10 cellular contexts compared by ENCODE assay signal in genomic region chr22:24245584-24246561, GRCh38. TPM values are rescaled to one million over a fixed set of nuclear protein-coding genes. Genes with fewer than 3 reads are reported as not detected.
A peak's percentile ranks its signal among the peaks of the same experiment; 100 is the strongest.
DNase-seq lines count a peak whose midpoint lies in the region; TF ChIP-seq lines count a peak whose summit lies in the region.
"Not testable (repeated sequence)": the region's sequence is repeated elsewhere in the genome, so short reads cannot be mapped to it uniquely, and the experiment has no call there.
"Had no signal": no experiment of that assay in that cellular context is flagged by ENCODE, and none has a peak within 500 bp of the region (broad histone marks: within the 10 kb centered on the region; RNA-seq: fewer than 3 reads in every experiment).

No MANE protein-coding gene starts in this region.

- not testable (repeated sequence) for H3K27me3 Mint-ChIP-seq in brain

- H3K9ac ChIP-seq in fibroblast of lung (ENCODE audit: insufficient read depth, low read length) (peak overlapping the region; percentile 16), skeletal muscle satellite cell (ENCODE audit: low read depth, low read length) (peak overlapping the region; percentile 88)
- not testable (repeated sequence) for H3K9ac ChIP-seq in mucosa of rectum (ENCODE audit: low read depth in 1 of 2, low read length in 2 of 2)

- H2AFZ ChIP-seq in fibroblast of lung (ENCODE audit: low read length); hepatocyte: not testable (repeated sequence)

- H3K27me3 ChIP-seq in SJCRH30; fibroblast of lung (ENCODE audit: control insufficient read depth, insufficient read depth, low read length); hepatocyte; mucosa of rectum (ENCODE audit: control insufficient read depth in 2 of 2, insufficient read depth in 2 of 2, low read length in 2 of 2); skeletal muscle satellite cell (ENCODE audit: control insufficient read depth, insufficient read depth, low read length): not testable (repeated sequence)

- not testable (repeated sequence) for H3K9me3 Mint-ChIP-seq in brain

- H3K4me1 Mint-ChIP-seq in brain = peaks cover 37% of the 10 kb centered on the region

- TF ChIP-seq CTCF in brain (conservative IDR thresholded peaks at IDR 0.05); fibroblast of lung (conservative IDR thresholded peaks at IDR 0.05 in 1 of 2, IDR thresholded peaks at IDR 0.05 in 1 of 2; ENCODE audit: low read depth in 1 of 2, low read length in 2 of 2); hepatocyte (IDR thresholded peaks at IDR 0.05; ENCODE audit: poor library complexity): not testable (repeated sequence)

- not testable (repeated sequence) for H3K27ac ChIP-seq in SJCRH30
- H3K27ac ChIP-seq in fibroblast of lung (ENCODE audit: insufficient read depth, low read length) (peak overlapping the region; percentile 72), hepatocyte (peak overlapping the region; percentile 85), mucosa of rectum (ENCODE audit: low read depth in 2 of 2, low read length in 2 of 2) (peak overlapping the region; percentile 48 to 65)

- H3K36me3 Mint-ChIP-seq in brain = not testable (repeated sequence)

- H3K36me3 ChIP-seq in SJCRH30; fibroblast of lung (ENCODE audit: control insufficient read depth, insufficient read depth, low read length); hepatocyte (replicated peaks; ENCODE audit: insufficient read depth, low read depth); mucosa of rectum (ENCODE audit: control insufficient read depth in 2 of 2, insufficient read depth in 2 of 2, low read length in 2 of 2); skeletal muscle satellite cell (ENCODE audit: insufficient read depth, low read length): not testable (repeated sequence)

- H4K20me1 ChIP-seq in fibroblast of lung (ENCODE audit: control insufficient read depth, extremely low read depth, insufficient read depth, low read length); hepatocyte (ENCODE audit: insufficient read depth, poor library complexity, severe bottlenecking): not testable (repeated sequence)

- H3K79me2 ChIP-seq in fibroblast of lung (ENCODE audit: control insufficient read depth, insufficient read depth, low read length); hepatocyte: not testable (repeated sequence)

- H3K4me3 ChIP-seq in SJCRH30 = peak overlapping the region; percentile 54
- not testable (repeated sequence) for H3K4me3 ChIP-seq in fibroblast of lung (replicated peaks in 1 of 4; ENCODE audit: control extremely low read depth in 1 of 4, insufficient read depth in 1 of 4, low read depth in 3 of 4, low read length in 4 of 4); hepatocyte; mucosa of rectum (ENCODE audit: low read length in 2 of 2)
- peak overlapping the region; percentile 72 for H3K4me3 ChIP-seq in skeletal muscle satellite cell (ENCODE audit: low read length)

- not testable (repeated sequence) for H3K9me2 ChIP-seq in hepatocyte (replicated peaks; ENCODE audit: insufficient read depth)

- not testable (repeated sequence) for H3K4me2 ChIP-seq in fibroblast of lung (ENCODE audit: extremely low read depth, insufficient read depth, low read length)
- H3K4me2 ChIP-seq in hepatocyte (peak overlapping the region; percentile 63), skeletal muscle satellite cell (ENCODE audit: low read length) (peak overlapping the region; percentile 92)

- H3K4me3 Mint-ChIP-seq in brain = not testable (repeated sequence)

- not testable (repeated sequence) for H3K9me3 ChIP-seq in SJCRH30 (replicated peaks); fibroblast of lung (ENCODE audit: control insufficient read depth, insufficient read depth, low read depth, low read length); hepatocyte (ENCODE audit: low read depth); mucosa of rectum (ENCODE audit: control insufficient read depth in 2 of 2, low read length in 2 of 2); skeletal muscle satellite cell (replicated peaks; ENCODE audit: low read length)

- H3K4me1 ChIP-seq in SJCRH30 (peaks cover 28% of the 10 kb centered on the region), fibroblast of lung (ENCODE audit: control insufficient read depth, extremely low read depth, insufficient read depth, low read length) (peaks cover 26% of the 10 kb centered on the region), hepatocyte (ENCODE audit: insufficient read depth) (peaks cover 42% of the 10 kb centered on the region), mucosa of rectum (ENCODE audit: control insufficient read depth in 2 of 2, insufficient read depth in 2 of 2, low read length in 2 of 2) (peaks cover 11 to 12% of the 10 kb centered on the region in 2 donors), skeletal muscle satellite cell (ENCODE audit: control insufficient read depth, insufficient read depth, low read length) (peaks cover 53% of the 10 kb centered on the region)

- WGBS in hepatocyte (ENCODE audit: low lambda C conversion rate, missing lambda C conversion rate) = 63% methylated on average over 18 of the region's 18 CpGs

- peak overlapping the region in 3 of 5 experiments; percentile 35 to 88 (median 76) for H3K27ac Mint-ChIP-seq in brain

- DNase-seq in D341Med (ENCODE audit: low spot score) (peak; percentile 52), SJCRH30 (peak; percentile 53 to 56), fibroblast of lung (ENCODE audit: low read depth in 2 of 2) (peak; percentile 72 to 80), hepatocyte (ENCODE audit: low spot score) (peak; percentile 49), ureter (ENCODE audit: low spot score) (peak; percentile 67)

RNA-seq across cellular contexts. Expression of gene GGT5, which starts 1.0 kb away (rescaled TPM):
- total RNA-seq in SJCRH30 (2014; rRNA removed; shearing (Covaris generic)) = 0.91 and 2.0 TPM in 2 replicates
- polyA plus RNA-seq in brain (ENCODE audit: insufficient read depth, low read depth, low replicate concordance) (45.0 TPM), fibroblast of lung (2.0 and 9.1 TPM in 2 replicates), hepatocyte (47.4 and 56.5 TPM in 2 replicates)
- total RNA-seq in fibroblast of lung (under 0.01 and 0.51 TPM in 2 replicates), hepatocyte (5.8 and 9.8 TPM in 2 replicates), ureter (58.2 TPM)
- 0.99 and 7.3 TPM in 2 replicates for polyA plus RNA-seq in fibroblast of lung (2012)
- 7.0 and 92.0 TPM in 2 replicates for polyA minus RNA-seq in fibroblast of lung (ENCODE audit: low replicate concordance)
- total RNA-seq in skeletal muscle satellite cell (2012; rRNA removed) = 21.5 and 30.1 TPM in 2 replicates
- total RNA-seq: activated T-helper 1 cell treated with anti-CD3 and anti-CD28 coated beads, Interleukin-12 subunit alpha, Interleukin-12 subunit beta, Interleukin-2, Interleukin-4 antibody, amounts not matched to agents 30 ng/mL and 10 ng/mL and 1 ng/mL, durations not matched to agents 14 hours and 24 hours and 36 hours had no signal
- polyA plus RNA-seq: naive thymus-derived CD8-positive, alpha-beta T cell had no signal

RNA-seq across cellular contexts. Expression of gene SPECC1L, which starts 24.8 kb away (rescaled TPM):
- 39.7 and 41.3 TPM in 2 replicates for total RNA-seq in SJCRH30 (2014; rRNA removed; shearing (Covaris generic))
- polyA plus RNA-seq in brain (ENCODE audit: insufficient read depth, low read depth, low replicate concordance) (38.0 TPM), fibroblast of lung (28.4 and 40.3 TPM in 2 replicates), hepatocyte (11.2 and 13.0 TPM in 2 replicates)
- total RNA-seq in fibroblast of lung (43.4 and 46.2 TPM in 2 replicates), hepatocyte (28.3 and 30.3 TPM in 2 replicates), ureter (92.9 TPM)
- polyA plus RNA-seq in fibroblast of lung (2012) = 22.6 and 33.8 TPM in 2 replicates
- polyA minus RNA-seq in fibroblast of lung (ENCODE audit: low replicate concordance) = 31.4 and 33.3 TPM in 2 replicates
- 23.2 and 27.6 TPM in 2 replicates for total RNA-seq in skeletal muscle satellite cell (2012; rRNA removed)
